ENCODE assay signal across 27 cellular contexts in the genomic region with DNA sequence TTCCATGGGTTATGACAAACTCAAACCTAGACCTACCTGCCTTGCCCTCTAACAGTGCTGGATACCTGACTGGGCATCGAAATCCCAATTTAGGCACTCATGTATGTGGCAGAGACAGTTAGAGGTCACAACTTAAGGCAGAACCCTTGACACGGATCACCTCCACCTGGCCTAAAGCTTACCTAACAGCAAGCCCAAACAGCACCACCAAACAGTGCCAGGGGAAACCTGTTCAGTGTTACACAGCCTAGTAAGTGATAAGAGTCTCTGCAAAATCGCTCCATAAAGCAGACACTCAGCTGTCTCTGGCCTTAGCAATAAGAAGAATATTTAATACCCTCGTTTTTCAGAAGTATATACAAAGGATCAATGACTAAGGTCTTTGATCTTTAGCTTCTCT.
"Had no signal": no experiment of that assay in that cellular context is flagged by ENCODE, and none has a peak within 500 bp of the region (broad histone marks: within the 10 kb centered on the region; RNA-seq: fewer than 3 reads in every experiment).

No MANE protein-coding gene starts in this region.

- H3K36me3 ChIP-seq: esophagus muscularis mucosa, heart right ventricle, prostate gland, stomach, tibial nerve, vagina had no signal

- FAIRE-seq: bronchial epithelial cell had no signal

- H3K4me3 ChIP-seq: esophagus muscularis mucosa, heart right ventricle, prostate gland, stomach, tibial nerve, vagina had no signal

- H3K27me3 ChIP-seq: esophagus muscularis mucosa, foreskin keratinocyte, heart right ventricle, stomach, tibial nerve, vagina had no signal

- H3K27me3 Mint-ChIP-seq: activated CD4-positive, alpha-beta memory T cell treated with anti-CD3 and anti-CD28 coated beads for 36 hours; activated CD4-positive, alpha-beta T cell treated with anti-CD3 and anti-CD28 coated beads, Interleukin-2, amount 10 ng/mL, durations not matched to agents 24 days and 14 days; activated naive CD4-positive, alpha-beta T cell treated with anti-CD3 and anti-CD28 coated beads, Interleukin-2, amount 50 U/mL, for 24 hours; activated naive CD8-positive, alpha-beta T cell treated with anti-CD3 and anti-CD28 coated beads, Interleukin-2, amount 50 U/mL, for 24 hours; activated T-cell treated with anti-CD3 and anti-CD28 coated beads, Interleukin-2, amount 50 U/mL, for 24 hours; stimulated activated naive B cell treated with anti-CD40 and anti-IgM and Interleukin-4, amounts not matched to agents 10 μg/mL and 1 μg/mL and 100 μg/mL, for 72 hours had no signal

- DNase-seq: activated CD4-positive, alpha-beta memory T cell treated with anti-CD3 and anti-CD28 coated beads for 36 hours; activated CD4-positive, alpha-beta T cell treated with anti-CD3 and anti-CD28 coated beads, Interleukin-2, amount 10 ng/mL, durations not matched to agents 24 days and 14 days; activated CD4-positive, CD25-positive, alpha-beta regulatory T cell treated with anti-CD3 and anti-CD28 coated beads, Interleukin-2, amount 50 U/mL, for 72 hours; activated CD8-positive, alpha-beta memory T cell treated with anti-CD3 and anti-CD28 coated beads, Interleukin-2, amount 50 U/mL, for 48 hours; activated gamma-delta T cell; activated naive CD8-positive, alpha-beta T cell treated with anti-CD3 and anti-CD28 coated beads, Interleukin-2, amount 50 U/mL, for 24 hours; activated T-cell treated with anti-CD3 and anti-CD28 coated beads, Interleukin-2, amount 50 U/mL, for 24 hours; amygdala; cerebellar nuclear complex; cortex of kidney; endodermal cell; foreskin keratinocyte; heart right ventricle; mammary epithelial cell; retina; stimulated activated CD4-positive, alpha-beta T cell treated with anti-CD3 and anti-CD28 coated beads, Interleukin-15, amount 100 ng/mL, for 24 hours; stimulated activated CD4-positive, alpha-beta T cell treated with anti-CD3 and anti-CD28 coated beads, Interleukin-2, amount 100 ng/mL, for 24 hours; stimulated activated naive B cell treated with anti-CD40 and anti-IgM and Interleukin-4, amounts not matched to agents 10 μg/mL and 1 μg/mL and 100 μg/mL, for 72 hours; stomach; T-helper 9 cell had no signal

- ATAC-seq: activated naive CD8-positive, alpha-beta T cell treated with anti-CD3 and anti-CD28 coated beads, Interleukin-2, amount 50 U/mL, for 24 hours; foreskin keratinocyte; heart right ventricle; stimulated activated naive B cell treated with anti-CD40 and anti-IgM and Interleukin-4, amounts not matched to agents 10 μg/mL and 1 μg/mL and 100 μg/mL, for 72 hours had no signal

- H3K4me1 ChIP-seq: foreskin keratinocyte, prostate gland had no signal

- H3K27ac ChIP-seq: esophagus muscularis mucosa, foreskin keratinocyte, heart right ventricle, prostate gland, tibial nerve, vagina had no signal

- H3K4me3 Mint-ChIP-seq: activated CD4-positive, alpha-beta memory T cell treated with anti-CD3 and anti-CD28 coated beads for 36 hours; activated CD4-positive, alpha-beta T cell treated with anti-CD3 and anti-CD28 coated beads, Interleukin-2, amount 10 ng/mL, durations not matched to agents 24 days and 14 days; activated naive CD4-positive, alpha-beta T cell treated with anti-CD3 and anti-CD28 coated beads, Interleukin-2, amount 50 U/mL, for 24 hours; activated naive CD8-positive, alpha-beta T cell treated with anti-CD3 and anti-CD28 coated beads, Interleukin-2, amount 50 U/mL, for 24 hours; activated T-cell treated with anti-CD3 and anti-CD28 coated beads, Interleukin-2, amount 50 U/mL, for 24 hours; endodermal cell; nephron; stimulated activated naive B cell treated with anti-CD40 and anti-IgM and Interleukin-4, amounts not matched to agents 10 μg/mL and 1 μg/mL and 100 μg/mL, for 72 hours had no signal

- H3K9me3 ChIP-seq: esophagus muscularis mucosa, heart right ventricle, prostate gland, stomach, tibial nerve, vagina had no signal

- H3K9me3 Mint-ChIP-seq: activated CD4-positive, alpha-beta memory T cell treated with anti-CD3 and anti-CD28 coated beads for 36 hours; activated CD4-positive, alpha-beta T cell treated with anti-CD3 and anti-CD28 coated beads, Interleukin-2, amount 10 ng/mL, durations not matched to agents 24 days and 14 days; activated naive CD4-positive, alpha-beta T cell treated with anti-CD3 and anti-CD28 coated beads, Interleukin-2, amount 50 U/mL, for 24 hours; activated naive CD8-positive, alpha-beta T cell treated with anti-CD3 and anti-CD28 coated beads, Interleukin-2, amount 50 U/mL, for 24 hours; activated T-cell treated with anti-CD3 and anti-CD28 coated beads, Interleukin-2, amount 50 U/mL, for 24 hours; nephron; stimulated activated naive B cell treated with anti-CD40 and anti-IgM and Interleukin-4, amounts not matched to agents 10 μg/mL and 1 μg/mL and 100 μg/mL, for 72 hours had no signal

- H3K27ac Mint-ChIP-seq: activated CD4-positive, alpha-beta memory T cell treated with anti-CD3 and anti-CD28 coated beads for 36 hours; activated CD4-positive, alpha-beta T cell treated with anti-CD3 and anti-CD28 coated beads, Interleukin-2, amount 10 ng/mL, durations not matched to agents 24 days and 14 days; activated naive CD4-positive, alpha-beta T cell treated with anti-CD3 and anti-CD28 coated beads, Interleukin-2, amount 50 U/mL, for 24 hours; activated naive CD8-positive, alpha-beta T cell treated with anti-CD3 and anti-CD28 coated beads, Interleukin-2, amount 50 U/mL, for 24 hours; activated T-cell treated with anti-CD3 and anti-CD28 coated beads, Interleukin-2, amount 50 U/mL, for 24 hours; endodermal cell; nephron had no signal
